8 cellular contexts compared by ENCODE assay signal in the genomic region with DNA sequence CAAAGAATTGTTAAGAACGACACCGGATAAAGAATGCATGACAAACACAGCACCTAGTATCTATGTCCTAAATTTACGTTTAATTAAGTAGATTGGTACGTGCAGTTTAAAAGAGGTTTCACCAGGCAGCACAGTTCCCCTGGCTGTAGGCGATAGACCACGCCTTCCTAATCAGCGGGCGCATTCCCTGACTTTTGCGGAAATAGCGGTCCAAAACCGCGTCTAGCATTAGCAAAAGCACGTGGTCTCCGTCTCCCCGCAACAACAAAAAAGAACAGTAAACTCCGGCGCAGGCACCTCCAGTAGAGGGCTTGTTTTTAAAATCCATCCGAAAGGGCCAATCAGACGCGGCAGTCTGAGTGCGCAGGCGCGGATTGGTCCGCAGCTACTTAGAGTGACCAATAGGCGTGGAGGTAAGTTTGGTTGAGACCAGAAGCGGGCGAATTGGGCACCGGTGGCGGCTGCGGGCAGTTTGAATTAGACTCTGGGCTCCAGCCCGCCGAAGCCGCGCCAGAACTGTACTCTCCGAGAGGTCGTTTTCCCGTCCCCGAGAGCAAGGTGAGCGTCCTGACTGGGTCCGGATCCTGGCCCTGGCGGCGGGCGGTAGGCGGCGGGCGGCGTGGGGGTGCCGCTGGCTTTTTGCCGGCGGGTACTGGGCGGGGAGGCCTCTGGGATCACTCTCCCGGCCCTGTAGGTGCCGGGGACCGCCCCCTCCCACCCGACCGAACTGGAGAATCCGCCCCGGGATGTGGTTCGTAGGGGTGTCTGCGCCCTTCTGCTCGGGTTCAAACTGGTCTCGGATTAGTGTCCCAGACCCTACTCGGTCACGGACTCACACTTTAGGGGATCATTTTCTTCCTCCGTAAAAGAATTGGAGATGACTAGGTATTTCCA. TPM values are rescaled to one million over a fixed set of nuclear protein-coding genes. Genes with fewer than 3 reads are reported as not detected.
DNase-seq lines count a peak whose midpoint lies in the region; ATAC-seq, FAIRE-seq and TF ChIP-seq lines count a peak whose summit lies in the region.

A gene with protein sequence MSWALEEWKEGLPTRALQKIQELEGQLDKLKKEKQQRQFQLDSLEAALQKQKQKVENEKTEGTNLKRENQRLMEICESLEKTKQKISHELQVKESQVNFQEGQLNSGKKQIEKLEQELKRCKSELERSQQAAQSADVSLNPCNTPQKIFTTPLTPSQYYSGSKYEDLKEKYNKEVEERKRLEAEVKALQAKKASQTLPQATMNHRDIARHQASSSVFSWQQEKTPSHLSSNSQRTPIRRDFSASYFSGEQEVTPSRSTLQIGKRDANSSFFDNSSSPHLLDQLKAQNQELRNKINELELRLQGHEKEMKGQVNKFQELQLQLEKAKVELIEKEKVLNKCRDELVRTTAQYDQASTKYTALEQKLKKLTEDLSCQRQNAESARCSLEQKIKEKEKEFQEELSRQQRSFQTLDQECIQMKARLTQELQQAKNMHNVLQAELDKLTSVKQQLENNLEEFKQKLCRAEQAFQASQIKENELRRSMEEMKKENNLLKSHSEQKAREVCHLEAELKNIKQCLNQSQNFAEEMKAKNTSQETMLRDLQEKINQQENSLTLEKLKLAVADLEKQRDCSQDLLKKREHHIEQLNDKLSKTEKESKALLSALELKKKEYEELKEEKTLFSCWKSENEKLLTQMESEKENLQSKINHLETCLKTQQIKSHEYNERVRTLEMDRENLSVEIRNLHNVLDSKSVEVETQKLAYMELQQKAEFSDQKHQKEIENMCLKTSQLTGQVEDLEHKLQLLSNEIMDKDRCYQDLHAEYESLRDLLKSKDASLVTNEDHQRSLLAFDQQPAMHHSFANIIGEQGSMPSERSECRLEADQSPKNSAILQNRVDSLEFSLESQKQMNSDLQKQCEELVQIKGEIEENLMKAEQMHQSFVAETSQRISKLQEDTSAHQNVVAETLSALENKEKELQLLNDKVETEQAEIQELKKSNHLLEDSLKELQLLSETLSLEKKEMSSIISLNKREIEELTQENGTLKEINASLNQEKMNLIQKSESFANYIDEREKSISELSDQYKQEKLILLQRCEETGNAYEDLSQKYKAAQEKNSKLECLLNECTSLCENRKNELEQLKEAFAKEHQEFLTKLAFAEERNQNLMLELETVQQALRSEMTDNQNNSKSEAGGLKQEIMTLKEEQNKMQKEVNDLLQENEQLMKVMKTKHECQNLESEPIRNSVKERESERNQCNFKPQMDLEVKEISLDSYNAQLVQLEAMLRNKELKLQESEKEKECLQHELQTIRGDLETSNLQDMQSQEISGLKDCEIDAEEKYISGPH (N-terminal part only) (plus strand): TSS at position 432 of the 894 bp plus-strand sequence. CDS start 10,560 bp downstream, outside the sequence.

- no peaks in the 10 kb centered on the region for H3K36me3 ChIP-seq in bronchial epithelial cell (ENCODE audit: control insufficient read depth, insufficient read depth, low read length)

- H3K27ac ChIP-seq in AG04450 (ENCODE audit: low read depth, low read length) (peak within 1 kb of the TSS; percentile 11), VCaP (peak within 1 kb of the TSS; percentile 63; the same call in 1 of the 2 replicates)

- TF ChIP-seq CTCF in AG04450 (IDR thresholded peaks at IDR 0.05; ENCODE audit: low read depth, low read length) (peak; percentile 29; the same call in 1 of the 2 replicates), VCaP (conservative IDR thresholded peaks at IDR 0.05) (0 out of 2 replicates have a peak, but pooled peaks have one; percentile 15), bronchial epithelial cell (IDR thresholded peaks at IDR 0.05; ENCODE audit: insufficient read depth, low read length, severe bottlenecking) (peak; percentile 31)

- POLR2A ChIA-PET in AG04450 (lab: Yijun Ruan, JAX): no interaction called here

- H3K27me3 ChIP-seq in AG04450 (ENCODE audit: control insufficient read depth, insufficient read depth, low read length) (no peaks in the 10 kb centered on the region), bronchial epithelial cell (ENCODE audit: control insufficient read depth, insufficient read depth, low read length) (no peaks in the 10 kb centered on the region)

- H3K4me3 ChIP-seq in AG04450 (ENCODE audit: low read depth, low read length) (peak within 1 kb of the TSS; percentile 80), bronchial epithelial cell (ENCODE audit: low read depth, low read length) (peak within 1 kb of the TSS; percentile 75)

- DNase-seq in AG04450 (ENCODE audit: low read depth, low spot score): peak; percentile 96
- peak; percentile 97 for DNase-seq in NCI-H2196 treated with DMSO at 0.1 percent for 48 hours (lab: John Stamatoyannopoulos, UW; ENCODE audit: unreplicated experiment)
- DNase-seq in bronchial epithelial cell (ENCODE audit: low read depth): peak; percentile 97
- DNase-seq in iPS-NIHi7 (ENCODE audit: extremely low spot score): peak; percentile 98
- DNase-seq in smooth muscle cell of the brain vasculature (ENCODE audit: low read depth, low spot score): peak; percentile 98

- peak; percentile 100 for ATAC-seq in GM18870 (IDR thresholded peaks at IDR 0.05; ENCODE audit: unreplicated experiment)
- ATAC-seq in HG03135 (IDR thresholded peaks at IDR 0.05; ENCODE audit: unreplicated experiment): peak; percentile 100

- H3K9me3 ChIP-seq in AG04450 (ENCODE audit: control insufficient read depth, insufficient read depth, low read length): peaks cover 3% of the 10 kb centered on the region; the same call in 1 of the 2 replicates

- CTCF ChIA-PET in AG04450 (lab: Charles Lee): interaction anchor here (0.6 to 2.1 kb wide), 4 partner anchors 215 to 389 kb away, joined by 3 to 7 read pairs (median 3); no protein-coding TSS in a partner anchor

- no peak for FAIRE-seq in bronchial epithelial cell (lab: Jason Lieb, UNC)

RNA-seq across cellular contexts. Expression of the gene that starts here (rescaled TPM):
- polyA plus RNA-seq in AG04450 (2011; rRNA removed): 11.1 and 17.5 TPM in 2 replicates
- 7.4 and 14.5 TPM in 2 replicates for polyA minus RNA-seq in AG04450 (2011; rRNA and poly(A)+ RNA removed)
- 0.53 and 1.7 TPM in 2 replicates for total RNA-seq in bronchial epithelial cell

Comparison
In these comparisons a context has a peak if more than half of its experiments do, and no peak if none do; other contexts are left out.
1. Peak in every context shown above with its lines: DNase-seq, ATAC-seq, H3K4me3 ChIP-seq and H3K27ac ChIP-seq.